15 cellular contexts compared by ENCODE assay signal in the genomic region with DNA sequence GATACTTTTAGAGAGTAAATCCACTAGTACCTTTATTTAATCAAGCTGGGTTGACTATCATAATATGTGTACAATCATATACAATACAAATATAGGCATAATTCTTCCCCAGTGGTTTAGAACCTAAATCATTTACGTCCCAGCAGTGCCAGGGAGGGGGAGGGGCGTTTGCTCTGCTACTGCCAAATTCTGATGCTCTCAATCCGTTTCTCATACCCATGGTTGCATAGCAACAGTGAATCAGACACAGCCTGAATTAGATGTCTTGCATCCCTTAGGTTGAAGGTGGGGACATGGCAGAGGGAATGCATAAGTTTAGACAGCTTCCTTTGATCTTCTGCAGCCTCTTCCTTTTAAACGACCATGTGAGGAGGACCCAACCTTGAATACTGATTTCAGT.
DNase-seq lines count a peak whose midpoint lies in the region; ATAC-seq, FAIRE-seq and TF ChIP-seq lines count a peak whose summit lies in the region.
"Had no signal": no experiment of that assay in that cellular context is flagged by ENCODE, and none has a peak within 500 bp of the region (broad histone marks: within the 10 kb centered on the region; RNA-seq: fewer than 3 reads in every experiment).

No MANE protein-coding gene starts in this region.

- H3K27me3 Mint-ChIP-seq in glutamatergic neuron (ENCODE audit: unreplicated experiment), result no peaks in the 10 kb centered on the region

- H3K36me3 Mint-ChIP-seq in glutamatergic neuron (ENCODE audit: unreplicated experiment), result no peaks in the 10 kb centered on the region

- no peak for FAIRE-seq in urothelium cell line (lab: Jason Lieb, UNC)
- FAIRE-seq: small intestine had no signal

- peaks cover 11% of the 10 kb centered on the region for H3K4me1 Mint-ChIP-seq in glutamatergic neuron (ENCODE audit: low read depth, unreplicated experiment)

- H3K4me3 Mint-ChIP-seq in glutamatergic neuron (ENCODE audit: unreplicated experiment), result no peak overlapping the region

- H3K27ac ChIP-seq in VCaP, result peak overlapping the region; percentile 18; the same call in 1 of the 2 replicates
- H3K27ac ChIP-seq: tibial artery had no signal

- H3K27ac Mint-ChIP-seq in glutamatergic neuron (ENCODE audit: unreplicated experiment), result no peak overlapping the region

- DNase-seq in NCI-H82 (lab: John Stamatoyannopoulos, UW) (peak; percentile 54), NCI-H82 treated with DMSO at 0.1 percent for 48 hours (lab: John Stamatoyannopoulos, UW; ENCODE audit: unreplicated experiment) (no peak), glutamatergic neuron (peak; percentile 19), urothelium cell line (ENCODE audit: low spot score) (peak; percentile 9), SKM-1 (lab: John Stamatoyannopoulos, UW; ENCODE audit: unreplicated experiment) (no peak)
- DNase-seq: activated CD4-positive, alpha-beta T cell treated with anti-CD3 and anti-CD28 coated beads for 4 hours; central memory CD4-positive, alpha-beta T cell; DMS79 treated with DMSO at 0.1 percent for 48 hours; NCI-H774; tibial artery had no signal

- no peak for TF ChIP-seq CTCF in VCaP (conservative IDR thresholded peaks at IDR 0.05)
- TF ChIP-seq CTCF in glutamatergic neuron (IDR thresholded peaks at IDR 0.05; ENCODE audit: partially characterized antibody, unreplicated experiment), result no peak

- ATAC-seq in GM18858 (IDR thresholded peaks at IDR 0.05; ENCODE audit: unreplicated experiment) (no peak), GM18520 (IDR thresholded peaks at IDR 0.05; ENCODE audit: unreplicated experiment) (no peak)
- ATAC-seq: esophagus mucosa had no signal

- H3K9me3 Mint-ChIP-seq in glutamatergic neuron (ENCODE audit: unreplicated experiment), result no peaks in the 10 kb centered on the region

Comparison
In these comparisons a context has a peak if more than half of its experiments do, and no peak if none do; other contexts are left out.
1. DNase-seq: peak in NCI-H82 (single experiment), glutamatergic neuron (single experiment) and urothelium cell line (single experiment); none in NCI-H82 treated with DMSO at 0.1 percent for 48 hours (single experiment) and SKM-1 (single experiment).